In the genomic region with DNA sequence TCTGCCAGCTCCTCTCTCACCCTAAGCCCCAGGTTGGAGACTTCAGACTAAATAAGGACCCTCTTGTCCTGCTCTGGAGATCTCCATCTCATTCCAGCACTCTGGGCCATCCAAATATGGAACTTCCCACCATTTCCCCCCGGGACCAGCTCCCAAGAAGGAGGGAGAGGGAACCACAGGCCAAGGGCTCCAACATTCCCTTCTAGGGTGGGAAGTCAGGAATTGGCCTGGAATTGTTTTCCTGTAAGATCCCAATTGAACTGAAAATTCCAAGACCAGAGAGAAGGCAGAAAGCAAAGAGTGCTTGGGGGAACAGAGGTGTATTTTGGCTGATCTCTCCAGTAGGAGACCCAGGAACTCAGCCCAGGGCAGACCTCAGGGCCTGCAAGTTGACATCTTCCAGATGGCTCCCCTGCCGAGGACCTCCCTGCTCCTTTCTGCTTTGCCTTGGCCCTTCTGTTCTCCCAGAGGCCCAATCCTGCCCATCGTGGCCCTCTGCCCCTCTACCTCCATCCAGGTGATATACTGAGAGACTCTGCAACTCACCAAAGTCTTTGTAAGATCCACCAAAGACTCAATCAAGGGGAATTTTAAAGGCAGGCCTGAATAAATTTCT, we compare ENCODE assay signal across 1 cellular context.
TF ChIP-seq lines count a peak whose summit lies in the region.

No MANE protein-coding gene starts in this region.

TF ChIP-seq in GM23338, 12 proteins besides CTCF, POLR2A, EP300 and RAD21 (continued from another document):
- TF ChIP-seq, protein P1, sequence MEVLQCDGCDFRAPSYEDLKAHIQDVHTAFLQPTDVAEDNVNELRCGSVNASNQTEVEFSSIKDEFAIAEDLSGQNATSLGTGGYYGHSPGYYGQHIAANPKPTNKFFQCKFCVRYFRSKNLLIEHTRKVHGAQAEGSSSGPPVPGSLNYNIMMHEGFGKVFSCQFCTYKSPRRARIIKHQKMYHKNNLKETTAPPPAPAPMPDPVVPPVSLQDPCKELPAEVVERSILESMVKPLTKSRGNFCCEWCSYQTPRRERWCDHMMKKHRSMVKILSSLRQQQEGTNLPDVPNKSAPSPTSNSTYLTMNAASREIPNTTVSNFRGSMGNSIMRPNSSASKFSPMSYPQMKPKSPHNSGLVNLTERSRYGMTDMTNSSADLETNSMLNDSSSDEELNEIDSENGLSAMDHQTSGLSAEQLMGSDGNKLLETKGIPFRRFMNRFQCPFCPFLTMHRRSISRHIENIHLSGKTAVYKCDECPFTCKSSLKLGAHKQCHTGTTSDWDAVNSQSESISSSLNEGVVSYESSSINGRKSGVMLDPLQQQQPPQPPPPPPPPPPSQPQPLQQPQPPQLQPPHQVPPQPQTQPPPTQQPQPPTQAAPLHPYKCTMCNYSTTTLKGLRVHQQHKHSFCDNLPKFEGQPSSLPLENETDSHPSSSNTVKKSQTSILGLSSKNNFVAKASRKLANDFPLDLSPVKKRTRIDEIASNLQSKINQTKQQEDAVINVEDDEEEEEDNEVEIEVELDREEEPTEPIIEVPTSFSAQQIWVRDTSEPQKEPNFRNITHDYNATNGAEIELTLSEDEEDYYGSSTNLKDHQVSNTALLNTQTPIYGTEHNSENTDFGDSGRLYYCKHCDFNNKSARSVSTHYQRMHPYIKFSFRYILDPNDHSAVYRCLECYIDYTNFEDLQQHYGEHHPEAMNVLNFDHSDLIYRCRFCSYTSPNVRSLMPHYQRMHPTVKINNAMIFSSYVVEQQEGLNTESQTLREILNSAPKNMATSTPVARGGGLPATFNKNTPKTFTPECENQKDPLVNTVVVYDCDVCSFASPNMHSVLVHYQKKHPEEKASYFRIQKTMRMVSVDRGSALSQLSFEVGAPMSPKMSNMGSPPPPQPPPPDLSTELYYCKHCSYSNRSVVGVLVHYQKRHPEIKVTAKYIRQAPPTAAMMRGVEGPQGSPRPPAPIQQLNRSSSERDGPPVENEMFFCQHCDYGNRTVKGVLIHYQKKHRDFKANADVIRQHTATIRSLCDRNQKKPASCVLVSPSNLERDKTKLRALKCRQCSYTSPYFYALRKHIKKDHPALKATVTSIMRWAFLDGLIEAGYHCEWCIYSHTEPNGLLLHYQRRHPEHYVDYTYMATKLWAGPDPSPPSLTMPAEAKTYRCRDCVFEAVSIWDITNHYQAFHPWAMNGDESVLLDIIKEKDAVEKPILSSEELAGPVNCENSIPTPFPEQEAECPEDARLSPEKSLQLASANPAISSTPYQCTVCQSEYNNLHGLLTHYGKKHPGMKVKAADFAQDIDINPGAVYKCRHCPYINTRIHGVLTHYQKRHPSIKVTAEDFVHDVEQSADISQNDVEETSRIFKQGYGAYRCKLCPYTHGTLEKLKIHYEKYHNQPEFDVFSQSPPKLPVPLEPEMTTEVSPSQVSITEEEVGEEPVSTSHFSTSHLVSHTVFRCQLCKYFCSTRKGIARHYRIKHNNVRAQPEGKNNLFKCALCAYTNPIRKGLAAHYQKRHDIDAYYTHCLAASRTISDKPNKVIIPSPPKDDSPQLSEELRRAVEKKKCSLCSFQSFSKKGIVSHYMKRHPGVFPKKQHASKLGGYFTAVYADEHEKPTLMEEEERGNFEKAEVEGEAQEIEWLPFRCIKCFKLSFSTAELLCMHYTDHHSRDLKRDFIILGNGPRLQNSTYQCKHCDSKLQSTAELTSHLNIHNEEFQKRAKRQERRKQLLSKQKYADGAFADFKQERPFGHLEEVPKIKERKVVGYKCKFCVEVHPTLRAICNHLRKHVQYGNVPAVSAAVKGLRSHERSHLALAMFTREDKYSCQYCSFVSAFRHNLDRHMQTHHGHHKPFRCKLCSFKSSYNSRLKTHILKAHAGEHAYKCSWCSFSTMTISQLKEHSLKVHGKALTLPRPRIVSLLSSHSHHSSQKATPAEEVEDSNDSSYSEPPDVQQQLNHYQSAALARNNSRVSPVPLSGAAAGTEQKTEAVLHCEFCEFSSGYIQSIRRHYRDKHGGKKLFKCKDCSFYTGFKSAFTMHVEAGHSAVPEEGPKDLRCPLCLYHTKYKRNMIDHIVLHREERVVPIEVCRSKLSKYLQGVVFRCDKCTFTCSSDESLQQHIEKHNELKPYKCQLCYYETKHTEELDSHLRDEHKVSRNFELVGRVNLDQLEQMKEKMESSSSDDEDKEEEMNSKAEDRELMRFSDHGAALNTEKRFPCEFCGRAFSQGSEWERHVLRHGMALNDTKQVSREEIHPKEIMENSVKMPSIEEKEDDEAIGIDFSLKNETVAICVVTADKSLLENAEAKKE (CRISPR knock-in tag; IDR thresholded peaks at IDR 0.05): no peak
- TF ChIP-seq EZH2phosphoT487 (IDR thresholded peaks at IDR 0.05; ENCODE audit: unreplicated experiment) (no peak), EZH2 (IDR thresholded peaks at IDR 0.05; ENCODE audit: low read depth, unreplicated experiment) (no peak), STAT1 (IDR thresholded peaks at IDR 0.05; ENCODE audit: unreplicated experiment) (no peak), CREB1 (CRISPR knock-in tag; IDR thresholded peaks at IDR 0.05; ENCODE audit: low read depth) (no peak), NANOG (IDR thresholded peaks at IDR 0.05; ENCODE audit: borderline replicate concordance) (no peak)
